ENCODE assay signal across 8 cellular contexts in the genomic region with DNA sequence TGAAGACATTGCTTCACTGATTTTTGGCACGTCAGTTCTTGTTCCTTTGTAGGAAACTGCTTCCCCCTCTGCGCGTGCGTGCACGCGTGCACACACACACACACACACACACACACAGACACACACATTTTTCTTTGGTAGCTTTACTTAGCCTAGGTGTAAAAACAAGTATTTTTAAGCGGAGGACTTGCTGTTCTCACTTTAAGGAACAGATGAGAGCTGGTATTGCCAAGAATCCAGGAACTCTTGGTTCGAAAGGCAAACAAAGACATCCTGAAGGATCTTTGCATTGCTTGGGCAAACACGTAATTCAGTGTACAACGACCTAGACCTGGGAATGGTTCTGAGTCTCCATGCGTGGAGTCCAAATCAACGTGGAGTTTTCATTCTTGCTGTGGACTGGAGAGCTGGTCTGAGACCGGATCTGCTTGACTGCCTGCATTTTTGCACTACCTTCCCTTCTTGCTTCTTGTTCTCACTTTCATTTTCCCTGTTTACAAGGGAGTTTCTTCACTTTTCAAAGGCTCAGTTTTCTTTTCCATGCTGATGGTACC. TPM values are rescaled to one million over a fixed set of nuclear protein-coding genes. Genes with fewer than 3 reads are reported as not detected.
DNase-seq lines count a peak whose midpoint lies in the region; ATAC-seq and TF ChIP-seq lines count a peak whose summit lies in the region.

No MANE protein-coding gene starts in this region.

- H3K27ac ChIP-seq in naive thymus-derived CD4-positive, alpha-beta T cell (ENCODE audit: low read depth, low read length) = peak overlapping the region; percentile 66

- intact Hi-C loops in naive thymus-derived CD4-positive, alpha-beta T cell (cut with micrococcal nuclease) = no loop called here

- no peaks in the 10 kb centered on the region for H3K9me3 Mint-ChIP-seq in activated CD8-positive, alpha-beta T cell treated with anti-CD3 and anti-CD28 coated beads, Interleukin-2, amount 10 ng/mL, durations not matched to agents 7 days and 5 days (ENCODE audit: insufficient read depth)
- no peaks in the 10 kb centered on the region for H3K9me3 Mint-ChIP-seq in naive thymus-derived CD4-positive, alpha-beta T cell

- H3K4me3 Mint-ChIP-seq in activated CD8-positive, alpha-beta T cell treated with anti-CD3 and anti-CD28 coated beads, Interleukin-2, amount 10 ng/mL, durations not matched to agents 7 days and 5 days = peak overlapping the region; percentile 65
- H3K4me3 Mint-ChIP-seq in naive thymus-derived CD4-positive, alpha-beta T cell = peak overlapping the region; percentile 75 to 94 (median 84)

- POLR2A ChIA-PET in activated CD8-positive, alpha-beta T cell treated with anti-CD3 and anti-CD28 coated beads, Interleukin-2, amount 10 ng/mL, durations not matched to agents 7 days and 5 days (lab: Charles Lee) = interaction anchor here (0.8 to 3.6 kb wide), 2 partner anchors 27 to 31 kb away, joined by 3 to 16 read pairs; partner anchors contain the start of gene ATP6V1G1
- POLR2A ChIA-PET in naive thymus-derived CD4-positive, alpha-beta T cell (lab: Charles Lee) = interaction anchor here (0.5 to 20.3 kb wide), 6 partner anchors 16 to 298 kb away, joined by 3 to 329 read pairs (median 4); partner anchors contain the start of gene ATP6V1G1

- peaks cover 27% of the 10 kb centered on the region for H3K4me1 Mint-ChIP-seq in activated CD8-positive, alpha-beta T cell treated with anti-CD3 and anti-CD28 coated beads, Interleukin-2, amount 10 ng/mL, durations not matched to agents 7 days and 5 days (ENCODE audit: low read depth)
- peaks cover 21 to 50% (median 43%) of the 10 kb centered on the region in 7 donors for H3K4me1 Mint-ChIP-seq in naive thymus-derived CD4-positive, alpha-beta T cell

- peaks cover 2 to 9% of the 10 kb centered on the region in 2 donors for H3K4me1 ChIP-seq in naive thymus-derived CD4-positive, alpha-beta T cell (ENCODE audit: control insufficient read depth in 2 of 2, insufficient read depth in 2 of 2, low read length in 2 of 2)

- no peak for TF ChIP-seq CTCF in GM12864 (IDR thresholded peaks at IDR 0.05; ENCODE audit: low read depth, low read length, missing control alignments)

- H3K27ac Mint-ChIP-seq in activated CD8-positive, alpha-beta T cell treated with anti-CD3 and anti-CD28 coated beads, Interleukin-2, amount 10 ng/mL, durations not matched to agents 7 days and 5 days = peak overlapping the region; percentile 91
- peak overlapping the region; percentile 86 to 96 (median 90) for H3K27ac Mint-ChIP-seq in naive thymus-derived CD4-positive, alpha-beta T cell

- peaks cover 0 to 31% (median 4%) of the 10 kb centered on the region in 3 experiments for H3K36me3 ChIP-seq in naive thymus-derived CD4-positive, alpha-beta T cell (ENCODE audit: control insufficient read depth in 2 of 3, insufficient read depth in 3 of 3, low read length in 3 of 3)

- H3K27me3 Mint-ChIP-seq in activated CD8-positive, alpha-beta T cell treated with anti-CD3 and anti-CD28 coated beads, Interleukin-2, amount 10 ng/mL, durations not matched to agents 7 days and 5 days (ENCODE audit: low read depth) = no peaks in the 10 kb centered on the region
- H3K27me3 Mint-ChIP-seq in naive thymus-derived CD4-positive, alpha-beta T cell = no peaks in the 10 kb centered on the region

- CTCF ChIA-PET in activated CD8-positive, alpha-beta T cell treated with anti-CD3 and anti-CD28 coated beads, Interleukin-2, amount 10 ng/mL, durations not matched to agents 7 days and 5 days (lab: Charles Lee) = interaction anchor here (0.8 to 2.0 kb wide), 4 partner anchors 34 to 213 kb away, joined by 3 to 16 read pairs (median 4); no protein-coding TSS in a partner anchor
- CTCF ChIA-PET in naive thymus-derived CD4-positive, alpha-beta T cell (lab: Charles Lee) = interaction anchor here (1.1 to 2.3 kb wide), 4 partner anchors 9 to 34 kb away, joined by 3 to 13 read pairs (median 8); no protein-coding TSS in a partner anchor

- H3K36me3 Mint-ChIP-seq in activated CD8-positive, alpha-beta T cell treated with anti-CD3 and anti-CD28 coated beads, Interleukin-2, amount 10 ng/mL, durations not matched to agents 7 days and 5 days (ENCODE audit: low read depth) = peaks cover 61% of the 10 kb centered on the region
- peaks cover 7 to 44% (median 35%) of the 10 kb centered on the region in 5 donors for H3K36me3 Mint-ChIP-seq in naive thymus-derived CD4-positive, alpha-beta T cell

- no peaks in the 10 kb centered on the region for H3K9me3 ChIP-seq in naive thymus-derived CD4-positive, alpha-beta T cell (ENCODE audit: control insufficient read depth in 2 of 3, low read length in 3 of 3)

- H3K27me3 ChIP-seq in naive thymus-derived CD4-positive, alpha-beta T cell (ENCODE audit: control insufficient read depth in 2 of 2, insufficient read depth in 2 of 2, low read length in 2 of 2) = no peaks in the 10 kb centered on the region

- ATAC-seq in GM21723 (IDR thresholded peaks at IDR 0.05; ENCODE audit: unreplicated experiment) (peak; percentile 45), HG02885 (IDR thresholded peaks at IDR 0.05; ENCODE audit: poor library complexity, unreplicated experiment) (no peak)
- ATAC-seq in activated CD8-positive, alpha-beta T cell treated with anti-CD3 and anti-CD28 coated beads, Interleukin-2, amount 10 ng/mL, durations not matched to agents 7 days and 5 days = peak; percentile 22
- peak; percentile 58 for ATAC-seq in naive thymus-derived CD4-positive, alpha-beta T cell

- peak overlapping the region; percentile 38 for H3K4me3 ChIP-seq in GM12864 (ENCODE audit: low read depth, low read length)
- H3K4me3 ChIP-seq in naive thymus-derived CD4-positive, alpha-beta T cell (ENCODE audit: low read length) = peak overlapping the region; percentile 25

- DNase-seq in GM12864 (ENCODE audit: low read depth) (no peak), T1000 (lab: John Stamatoyannopoulos, UW) (no peak), GM03348 (ENCODE audit: low spot score) (no peak), activated gamma-delta T cell (lab: John Stamatoyannopoulos, UW) (no peak)
- no peak for DNase-seq in activated CD8-positive, alpha-beta T cell treated with anti-CD3 and anti-CD28 coated beads, Interleukin-2, amount 10 ng/mL, durations not matched to agents 7 days and 5 days
- peak in 5 of 9 donors; percentile 17 to 59 (median 35) for DNase-seq in naive thymus-derived CD4-positive, alpha-beta T cell

RNA-seq across cellular contexts. Expression of gene TMEM268, which starts 8.2 kb away (rescaled TPM):
- total RNA-seq in activated CD8-positive, alpha-beta T cell treated with anti-CD3 and anti-CD28 coated beads, Interleukin-2, amount 10 ng/mL, durations not matched to agents 7 days and 5 days = 10 to 100 TPM; 21.3 to 23.3 TPM
- 10 to 100 TPM; 15.7 to 21.7 (median 19.8) TPM for total RNA-seq in naive thymus-derived CD4-positive, alpha-beta T cell
- 10 to 100 TPM in 1 of 2 donors, 1 to 10 TPM in 1; 8.0 to 11.6 TPM for polyA plus RNA-seq in naive thymus-derived CD4-positive, alpha-beta T cell

RNA-seq across cellular contexts. Expression of gene ATP6V1G1, which starts 31.7 kb away (rescaled TPM):
- total RNA-seq in activated CD8-positive, alpha-beta T cell treated with anti-CD3 and anti-CD28 coated beads, Interleukin-2, amount 10 ng/mL, durations not matched to agents 7 days and 5 days = 10 to 100 TPM; 79.2 to 82.0 TPM
- total RNA-seq in naive thymus-derived CD4-positive, alpha-beta T cell = 100 to 1,000 TPM in 3 of 5 experiments, 10 to 100 TPM in 2; 86.2 to 136 (median 130) TPM
- 100 to 1,000 TPM; 256 to 372 TPM for polyA plus RNA-seq in naive thymus-derived CD4-positive, alpha-beta T cell

RNA-seq across cellular contexts. Expression of gene TEX53, which starts 38.3 kb away (rescaled TPM):
- not detected for total RNA-seq in activated CD8-positive, alpha-beta T cell treated with anti-CD3 and anti-CD28 coated beads, Interleukin-2, amount 10 ng/mL, durations not matched to agents 7 days and 5 days
- total RNA-seq in naive thymus-derived CD4-positive, alpha-beta T cell = not detected
- polyA plus RNA-seq in naive thymus-derived CD4-positive, alpha-beta T cell = not detected

Comparison
In these comparisons a context has a peak if more than half of its experiments do, and no peak if none do; other contexts are left out.
1. DNase-seq: peak in naive thymus-derived CD4-positive, alpha-beta T cell (5 of 9); none in GM12864 (single experiment), activated CD8-positive, alpha-beta T cell treated with anti-CD3 and anti-CD28 coated beads, Interleukin-2, amount 10 ng/mL, durations not matched to agents 7 days and 5 days (single experiment), T1000 (single experiment), GM03348 (single experiment) and activated gamma-delta T cell (single experiment).